8 cellular contexts compared by ENCODE assay signal in genomic region chr13:106566682-106567420, GRCh38. TPM values are rescaled to one million over a fixed set of nuclear protein-coding genes. Genes with fewer than 3 reads are reported as not detected.
DNase-seq lines count a peak whose midpoint lies in the region; ATAC-seq and TF ChIP-seq lines count a peak whose summit lies in the region.

No MANE protein-coding gene starts in this region.

- H3K4me3 ChIP-seq in Jurkat, Clone E6-1 (ENCODE audit: low read length) = peak overlapping the region; percentile 89
- peak overlapping the region; percentile 96 for H3K4me3 ChIP-seq in kidney epithelial cell (ENCODE audit: low read depth, low read length)

- H3K27ac Mint-ChIP-seq in chondrocyte (ENCODE audit: unreplicated experiment) = peak overlapping the region; percentile 96

- TF ChIP-seq CTCF in chondrocyte (IDR thresholded peaks at IDR 0.05) (no peak), kidney epithelial cell (IDR thresholded peaks at IDR 0.05; ENCODE audit: insufficient read depth, low read length, poor library complexity, severe bottlenecking) (no peak)

- no peaks in the 10 kb centered on the region for H3K27me3 Mint-ChIP-seq in chondrocyte (ENCODE audit: low read depth)

- peaks cover 61% of the 10 kb centered on the region for H3K4me1 Mint-ChIP-seq in chondrocyte (ENCODE audit: low read depth)

- DNase-seq in NK-92 treated with Interleukin-12 subunit alpha and Interleukin-12 subunit beta, amount 100 ng/mL, for 24 hours (lab: John Stamatoyannopoulos, UW) = peak; percentile 62
- no peak for DNase-seq in NK-92 (lab: John Stamatoyannopoulos, UW; ENCODE audit: unreplicated experiment)
- DNase-seq in Jurkat, Clone E6-1 (ENCODE audit: low read depth, low spot score) = no peak
- DNase-seq in chondrocyte (ENCODE audit: low spot score) = no peak
- DNase-seq in kidney epithelial cell (ENCODE audit: low read depth) = no peak
- DNase-seq in stimulated activated CD4-positive, alpha-beta T cell treated with anti-CD3 and anti-CD28 coated beads, Interleukin-2, amount 100 ng/mL, for 48 hours = peak; percentile 23 to 25

- no peaks in the 10 kb centered on the region for H3K36me3 Mint-ChIP-seq in chondrocyte (ENCODE audit: low read depth)

- peak overlapping the region; percentile 99 for H3K4me3 Mint-ChIP-seq in chondrocyte (ENCODE audit: unreplicated experiment)

- H3K9me3 Mint-ChIP-seq in chondrocyte (ENCODE audit: low read depth) = no peaks in the 10 kb centered on the region

- H3K36me3 ChIP-seq in kidney epithelial cell (ENCODE audit: control insufficient read depth, insufficient read depth, low read length) = no peaks in the 10 kb centered on the region

- H3K27me3 ChIP-seq in kidney epithelial cell (ENCODE audit: control insufficient read depth, insufficient read depth, low read length) = no peaks in the 10 kb centered on the region

- ATAC-seq in GM21786 (IDR thresholded peaks at IDR 0.05; ENCODE audit: unreplicated experiment) (peak; percentile 37), SK-N-SH treated with all-trans-retinoic acid at 6 μM for 48 hours (peak; percentile 70)

TF ChIP-seq in SK-N-SH treated with all-trans-retinoic acid at 6 μM for 48 hours, 23 proteins besides CTCF, POLR2A, EP300 and RAD21:
- TF ChIP-seq ZFP30 (CRISPR knock-in tag; IDR thresholded peaks at IDR 0.05) (no peak), ISL1 (CRISPR knock-in tag; IDR thresholded peaks at IDR 0.05) (no peak), PATZ1 (CRISPR knock-in tag; IDR thresholded peaks at IDR 0.05; ENCODE audit: borderline replicate concordance) (no peak), TOX (CRISPR knock-in tag; IDR thresholded peaks at IDR 0.05; ENCODE audit: borderline replicate concordance) (no peak), GLIS3 (CRISPR knock-in tag; IDR thresholded peaks at IDR 0.05) (no peak), ARNTL (CRISPR knock-in tag; IDR thresholded peaks at IDR 0.05; ENCODE audit: borderline replicate concordance, low read depth) (no peak), ZFP3 (CRISPR knock-in tag; IDR thresholded peaks at IDR 0.05) (no peak), RARB (CRISPR knock-in tag; IDR thresholded peaks at IDR 0.05) (no peak), CSDC2 (CRISPR knock-in tag; IDR thresholded peaks at IDR 0.05) (no peak), ZNF70 (CRISPR knock-in tag; IDR thresholded peaks at IDR 0.05) (no peak), CSRNP3 (CRISPR knock-in tag; IDR thresholded peaks at IDR 0.05) (no peak), BACH2 (CRISPR knock-in tag; IDR thresholded peaks at IDR 0.05; ENCODE audit: borderline replicate concordance) (no peak), TCF4 (CRISPR knock-in tag; IDR thresholded peaks at IDR 0.05; ENCODE audit: borderline replicate concordance) (no peak), ESRRG (CRISPR knock-in tag; IDR thresholded peaks at IDR 0.05) (no peak), TSHZ2 (CRISPR knock-in tag; IDR thresholded peaks at IDR 0.05) (no peak), ZNF565 (CRISPR knock-in tag; conservative IDR thresholded peaks at IDR 0.05; ENCODE audit: low read depth) (no peak), POU6F1 (CRISPR knock-in tag; IDR thresholded peaks at IDR 0.05; ENCODE audit: borderline replicate concordance, low read depth) (no peak)

RNA-seq across cellular contexts. Expression of gene ARGLU1, which starts 1.1 kb away (rescaled TPM):
- polyA plus RNA-seq in Jurkat, Clone E6-1 (2012; ENCODE audit: insufficient read depth, insufficient read length) = 149 TPM
- 48.5 to 55.6 TPM (median 51.6 TPM) in 3 replicates for total RNA-seq in chondrocyte
- 50.1 and 58.4 TPM in 2 replicates for total RNA-seq in kidney epithelial cell

RNA-seq across cellular contexts. Expression of gene EFNB2, which starts 31.4 kb away (rescaled TPM):
- 4.3 TPM for polyA plus RNA-seq in Jurkat, Clone E6-1 (2012; ENCODE audit: insufficient read depth, insufficient read length)
- total RNA-seq in chondrocyte (36.6 to 54.2 TPM (median 37.1 TPM) in 3 replicates), kidney epithelial cell (42.1 and 46.3 TPM in 2 replicates)

Comparison
In these comparisons a context has a peak if more than half of its experiments do, and no peak if none do; other contexts are left out.
1. DNase-seq: peak in NK-92 treated with Interleukin-12 subunit alpha and Interleukin-12 subunit beta, amount 100 ng/mL, for 24 hours (single experiment) and stimulated activated CD4-positive, alpha-beta T cell treated with anti-CD3 and anti-CD28 coated beads, Interleukin-2, amount 100 ng/mL, for 48 hours (2 of 2); none in NK-92 (single experiment), Jurkat, Clone E6-1 (single experiment), chondrocyte (single experiment) and kidney epithelial cell (single experiment).